8 cellular contexts compared by ENCODE assay signal in the genomic region with DNA sequence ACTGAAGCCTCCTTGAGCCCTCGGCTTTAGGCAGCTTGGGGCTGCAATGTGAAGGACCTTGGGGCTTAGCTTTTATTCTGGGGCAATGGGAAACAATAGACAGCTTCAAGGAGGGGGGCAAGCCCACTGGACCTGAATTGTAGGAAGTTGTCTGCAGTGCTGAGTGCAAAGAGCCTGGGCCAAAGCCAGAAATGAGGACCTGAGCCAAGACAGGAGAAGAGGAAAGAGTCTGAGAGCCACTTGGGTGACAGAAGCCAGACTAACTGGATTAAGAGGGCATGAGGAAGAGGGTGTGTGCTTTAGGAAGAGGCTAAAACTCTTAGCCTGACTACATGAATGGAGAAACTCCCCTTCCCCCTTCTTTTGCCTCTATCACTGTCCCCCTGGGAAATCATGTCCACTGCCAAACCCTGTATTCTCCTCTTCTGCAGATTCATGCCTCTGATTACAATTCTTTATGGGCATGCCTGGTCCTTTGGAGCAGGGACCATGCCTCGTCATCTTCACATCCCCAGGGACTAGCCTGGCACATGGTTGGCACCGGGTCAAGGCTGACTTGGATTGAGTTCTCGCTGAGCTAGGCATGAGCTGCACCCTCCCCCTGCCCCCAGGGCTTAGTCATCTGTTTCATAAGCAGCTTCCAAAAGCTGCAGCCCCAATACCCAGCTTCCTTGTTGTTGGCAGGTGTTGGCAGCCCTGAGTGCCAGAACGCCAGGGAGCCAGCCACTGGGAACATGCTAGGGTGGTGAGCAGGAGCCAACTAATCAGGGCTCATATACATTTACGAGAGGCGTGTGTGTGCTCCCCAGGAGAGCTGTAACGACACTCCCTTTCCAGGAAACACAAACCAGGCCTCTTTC.
DNase-seq lines count a peak whose midpoint lies in the region; ATAC-seq and TF ChIP-seq lines count a peak whose summit lies in the region.

No MANE protein-coding gene starts in this region.

- H3K36me3 ChIP-seq in SK-N-MC (ENCODE audit: insufficient read depth, low read length): no peaks in the 10 kb centered on the region
- H3K36me3 ChIP-seq in rectal smooth muscle tissue (ENCODE audit: control insufficient read depth, insufficient read depth, low read length): no peaks in the 10 kb centered on the region

- H3K9ac ChIP-seq in SK-N-MC (ENCODE audit: insufficient read length) (no peak overlapping the region), rectal smooth muscle tissue (ENCODE audit: low read length) (no peak overlapping the region)

- DNase-seq in AG08396 (ENCODE audit: low spot score) (peak; percentile 35), Kasumi-1 (lab: John Stamatoyannopoulos, UW) (peak; percentile 10 to 51), SK-N-MC (ENCODE audit: low read depth, low spot score) (peak; percentile 64), globus pallidus (ENCODE audit: low spot score) (peak; percentile 48), GM20000 (ENCODE audit: low spot score) (no peak)
- DNase-seq in effector CD4-positive, alpha-beta T cell: no peak

- peaks cover 19% of the 10 kb centered on the region for H3K4me1 ChIP-seq in rectal smooth muscle tissue (ENCODE audit: control insufficient read depth, insufficient read depth, low read length)

- no peak for ATAC-seq in HG03039 (IDR thresholded peaks at IDR 0.05; ENCODE audit: unreplicated experiment)

- H3K4me3 ChIP-seq in SK-N-MC (peak overlapping the region; percentile 63), rectal smooth muscle tissue (ENCODE audit: low read length) (peak overlapping the region; percentile 11)

- H3K9me3 ChIP-seq in SK-N-MC (ENCODE audit: low read depth, low read length): no peaks in the 10 kb centered on the region

- TF ChIP-seq CTCF in GM20000 (IDR thresholded peaks at IDR 0.05; ENCODE audit: extremely low read depth, missing control alignments): no peak

- no peaks in the 10 kb centered on the region for H3K27me3 ChIP-seq in rectal smooth muscle tissue (ENCODE audit: control insufficient read depth, insufficient read depth, low read length)

- no peak overlapping the region; the same call in 1 of the 2 replicates for H3K27ac ChIP-seq in SK-N-MC
- peak overlapping the region; percentile 84 for H3K27ac ChIP-seq in rectal smooth muscle tissue (ENCODE audit: low read depth, low read length)

Comparison
In these comparisons a context has a peak if more than half of its experiments do, and no peak if none do; other contexts are left out.
1. DNase-seq: peak in AG08396 (single experiment), Kasumi-1 (2 of 2), SK-N-MC (single experiment) and globus pallidus (single experiment); none in GM20000 (single experiment) and effector CD4-positive, alpha-beta T cell (single experiment).